15 cellular contexts compared by ENCODE assay signal in genomic region chr3:189529889-189530288, GRCh38.
DNase-seq lines count a peak whose midpoint lies in the region; ATAC-seq lines count a peak whose summit lies in the region.
"Had no signal": no experiment of that assay in that cellular context is flagged by ENCODE, and none has a peak within 500 bp of the region (broad histone marks: within the 10 kb centered on the region; RNA-seq: fewer than 3 reads in every experiment).

No MANE protein-coding gene starts in this region.

- H3K27ac Mint-ChIP-seq in activated T-cell treated with anti-CD3 and anti-CD28 coated beads, Interleukin-2, amount 50 U/mL, for 72 hours, result peak overlapping the region; percentile 94

- H3K4me1 Mint-ChIP-seq in activated T-cell treated with anti-CD3 and anti-CD28 coated beads, Interleukin-2, amount 50 U/mL, for 72 hours (ENCODE audit: low read depth), result peaks cover 49% of the 10 kb centered on the region

- ATAC-seq in GM18519 (IDR thresholded peaks at IDR 0.05; ENCODE audit: low FRiP score, unreplicated experiment), result peak; percentile 38
- ATAC-seq in GM18909 (IDR thresholded peaks at IDR 0.05; ENCODE audit: poor library complexity, unreplicated experiment), result peak; percentile 39
- ATAC-seq in HG02798 (IDR thresholded peaks at IDR 0.05; ENCODE audit: poor library complexity, unreplicated experiment), result peak; percentile 37
- ATAC-seq in activated T-cell treated with anti-CD3 and anti-CD28 coated beads, Interleukin-2, amount 50 U/mL, for 72 hours (replicated peaks in 1 of 2), result peak in 1 of 2 donors; percentile 52
- ATAC-seq in HG03159 (IDR thresholded peaks at IDR 0.05; ENCODE audit: unreplicated experiment), result no peak
- ATAC-seq: PC-3 had no signal

- H3K27me3 Mint-ChIP-seq in activated T-cell treated with anti-CD3 and anti-CD28 coated beads, Interleukin-2, amount 50 U/mL, for 72 hours (ENCODE audit: low read depth), result no peaks in the 10 kb centered on the region

- DNase-seq in activated T-cell treated with anti-CD3 and anti-CD28 coated beads, Interleukin-2, amount 50 U/mL, for 72 hours, result peak; percentile 3 to 28
- no peak for DNase-seq in H4 (ENCODE audit: low spot score)
- no peak for DNase-seq in LoVo (ENCODE audit: low spot score)
- DNase-seq: activated gamma-delta T cell treated with Interleukin-2 at 50 U/mL for 16 hours; BE2C; DMS 273 treated with DMSO at 0.1 percent for 48 hours; effector memory CD4-positive, alpha-beta T cell; left ventricle myocardium inferior; NCI-H187 treated with DMSO at 0.1 percent for 48 hours; NCI-H524; PC-3 had no signal

- peaks cover 4 to 9% of the 10 kb centered on the region in 2 donors for H3K36me3 Mint-ChIP-seq in activated T-cell treated with anti-CD3 and anti-CD28 coated beads, Interleukin-2, amount 50 U/mL, for 72 hours (ENCODE audit: insufficient read depth in 2 of 2)

- peaks cover 6 to 13% of the 10 kb centered on the region in 2 donors for H3K9me3 Mint-ChIP-seq in activated T-cell treated with anti-CD3 and anti-CD28 coated beads, Interleukin-2, amount 50 U/mL, for 72 hours

- peak overlapping the region; percentile 66 for H3K4me3 Mint-ChIP-seq in activated T-cell treated with anti-CD3 and anti-CD28 coated beads, Interleukin-2, amount 50 U/mL, for 72 hours

Comparison
In these comparisons a context has a peak if more than half of its experiments do, and no peak if none do; other contexts are left out.
1. DNase-seq: peak in activated T-cell treated with anti-CD3 and anti-CD28 coated beads, Interleukin-2, amount 50 U/mL, for 72 hours (2 of 2); none in H4 (single experiment) and LoVo (single experiment).